Comparison of ENCODE assay signal across 12 cellular contexts in the genomic region with DNA sequence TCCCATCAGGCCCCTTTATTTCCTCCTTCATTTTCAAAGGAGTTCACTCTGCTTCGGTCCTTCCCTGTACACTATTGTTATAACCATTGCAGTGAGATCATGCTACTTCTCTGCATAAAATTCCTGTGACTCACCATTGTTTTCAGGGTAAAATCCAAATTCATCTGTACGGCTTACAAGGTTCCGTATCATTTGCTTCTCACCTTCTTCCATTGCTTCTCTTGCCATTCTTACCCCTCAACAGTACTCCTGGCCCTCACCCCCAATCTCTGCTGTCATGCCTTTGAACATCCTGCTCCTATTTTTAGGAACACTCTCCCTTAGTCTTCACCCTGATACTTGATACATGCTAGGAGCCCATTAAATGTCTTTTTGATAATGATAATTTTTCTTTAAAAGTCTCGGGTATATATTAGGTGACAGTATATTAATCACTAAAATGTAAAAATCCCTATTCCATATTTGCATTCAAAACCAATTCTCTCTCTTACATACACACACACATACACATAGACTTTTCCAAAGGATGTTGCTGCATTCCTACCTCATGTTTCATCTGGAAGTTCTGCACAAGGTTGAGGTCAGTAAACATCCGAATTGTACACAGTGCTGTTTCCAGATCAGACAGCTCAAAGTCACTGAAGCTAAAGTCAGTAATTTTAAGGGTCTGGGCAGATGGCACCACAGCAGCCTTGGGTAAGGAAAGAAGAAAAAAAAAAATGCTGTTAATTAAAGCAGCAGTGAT.
DNase-seq lines count a peak whose midpoint lies in the region; ATAC-seq and TF ChIP-seq lines count a peak whose summit lies in the region.
"Had no signal": no experiment of that assay in that cellular context is flagged by ENCODE, and none has a peak within 500 bp of the region (broad histone marks: within the 10 kb centered on the region; RNA-seq: fewer than 3 reads in every experiment).

No MANE protein-coding gene starts in this region.

- CTCF ChIA-PET in WTC11 (lab: Charles Lee), result no interaction called here

- peaks cover 25% of the 10 kb centered on the region for H3K4me1 Mint-ChIP-seq in WTC11

- no peak for TF ChIP-seq CTCF in WTC11 (IDR thresholded peaks at IDR 0.05)
- no peak for TF ChIP-seq CTCF in foreskin fibroblast (IDR thresholded peaks at IDR 0.05; ENCODE audit: low read depth, low read length)

- H3K4me3 Mint-ChIP-seq in WTC11, result no peak overlapping the region
- H3K4me3 Mint-ChIP-seq: neural crest cell had no signal

- peaks cover 19% of the 10 kb centered on the region for H3K36me3 Mint-ChIP-seq in WTC11

- no peaks in the 10 kb centered on the region for H3K9me3 Mint-ChIP-seq in WTC11
- H3K9me3 Mint-ChIP-seq: neural crest cell had no signal

- H3K4me3 ChIP-seq in foreskin fibroblast (ENCODE audit: low read depth in 1 of 2, low read length in 2 of 2), result no peak overlapping the region
- H3K4me3 ChIP-seq in skeletal muscle cell (ENCODE audit: low read depth, low read length), result no peak overlapping the region
- H3K4me3 ChIP-seq: testis had no signal

- POLR2A ChIA-PET in WTC11 (lab: Charles Lee), result no interaction called here

- no peaks in the 10 kb centered on the region for H3K27me3 Mint-ChIP-seq in WTC11 (ENCODE audit: low read depth)

- DNase-seq in GM04504 (ENCODE audit: low read depth) (peak; percentile 38), WTC11 (ENCODE audit: low spot score) (no peak), foreskin fibroblast (peak; percentile 83 to 87), skeletal muscle cell (ENCODE audit: low read depth) (peak; percentile 48)
- no peak for DNase-seq in activated CD4-positive, alpha-beta T cell treated with anti-CD3 and anti-CD28 coated beads, Interleukin-2, amount 50 U/mL, for 1 hour
- DNase-seq in activated effector memory CD4-positive, alpha-beta T cell treated with Interleukin-2 at 50 U/mL for 16 hours, result no peak
- DNase-seq in NK-92 treated with Interleukin-12 subunit alpha and Interleukin-12 subunit beta, amount 100 ng/mL, for 24 hours (lab: John Stamatoyannopoulos, UW), result no peak
- DNase-seq: DMS 273 treated with DMSO at 0.1 percent for 48 hours, NCI-H69, testis had no signal

- H3K27ac Mint-ChIP-seq in WTC11, result no peak overlapping the region

- ATAC-seq in WTC11 (no peak), GM19455 (IDR thresholded peaks at IDR 0.05; ENCODE audit: unreplicated experiment) (no peak)

TF ChIP-seq in WTC11, 78 proteins besides CTCF, POLR2A, EP300 and RAD21:
- no peak for TF ChIP-seq NR1H2 (CRISPR knock-in tag; IDR thresholded peaks at IDR 0.05)
- 0 out of 2 replicates have a peak, but pooled peaks have one; percentile 17 for TF ChIP-seq GABPB1 (CRISPR knock-in tag; IDR thresholded peaks at IDR 0.05)
- TF ChIP-seq ZNF263 (CRISPR knock-in tag; IDR thresholded peaks at IDR 0.05; ENCODE audit: low read depth), result no peak

Comparison
In these comparisons a context has a peak if more than half of its experiments do, and no peak if none do; other contexts are left out.
1. DNase-seq: peak in GM04504 (single experiment), foreskin fibroblast (2 of 2) and skeletal muscle cell (single experiment); none in WTC11 (single experiment), activated CD4-positive, alpha-beta T cell treated with anti-CD3 and anti-CD28 coated beads, Interleukin-2, amount 50 U/mL, for 1 hour (single experiment), activated effector memory CD4-positive, alpha-beta T cell treated with Interleukin-2 at 50 U/mL for 16 hours (single experiment) and NK-92 treated with Interleukin-12 subunit alpha and Interleukin-12 subunit beta, amount 100 ng/mL, for 24 hours (single experiment).